ENCODE assay signal across 1 cellular context in genomic region chr9:97109194-97109811, GRCh38.
TF ChIP-seq lines count a peak whose summit lies in the region.

No MANE protein-coding gene starts in this region.

TF ChIP-seq in H1, 55 proteins besides CTCF, POLR2A, EP300 and RAD21 (continued from another document):
- TF ChIP-seq CHD7 (IDR thresholded peaks at IDR 0.05; ENCODE audit: insufficient replicate concordance, low read length) (no peak), JUN (IDR thresholded peaks at IDR 0.05; ENCODE audit: low read depth, low read length) (no peak), POU5F1 (IDR thresholded peaks at IDR 0.05; ENCODE audit: low read depth, low read length) (no peak), JUND (IDR thresholded peaks at IDR 0.05; ENCODE audit: low read length) (no peak), SRF (IDR thresholded peaks at IDR 0.05; ENCODE audit: low read depth, low read length) (no peak), ZNF274 (IDR thresholded peaks at IDR 0.05; ENCODE audit: borderline replicate concordance, extremely low read depth, low read length) (no peak), CREB1 (IDR thresholded peaks at IDR 0.05) (no peak), HDAC6 (IDR thresholded peaks at IDR 0.05; ENCODE audit: low read depth, low read length) (no peak), RBBP5 (IDR thresholded peaks at IDR 0.05; ENCODE audit: borderline replicate concordance, low read depth, low read length) (no peak), SP2 (IDR thresholded peaks at IDR 0.05; ENCODE audit: low read length) (no peak), PHF8 (conservative IDR thresholded peaks at IDR 0.05; ENCODE audit: low read depth, low read length) (no peak), SUZ12 (IDR thresholded peaks at IDR 0.05; ENCODE audit: low read length) (no peak), CTBP2 (IDR thresholded peaks at IDR 0.05; ENCODE audit: borderline replicate concordance, insufficient read depth, insufficient read length, low read length) (no peak), TEAD4 (IDR thresholded peaks at IDR 0.05; ENCODE audit: low read depth, low read length) (no peak)
